ENCODE assay signal across 9 cellular contexts in genomic region chr10:128545216-128545615, GRCh38.
"Had no signal": no experiment of that assay in that cellular context is flagged by ENCODE, and none has a peak within 500 bp of the region (broad histone marks: within the 10 kb centered on the region; RNA-seq: fewer than 3 reads in every experiment).

No MANE protein-coding gene starts in this region.

- H3K4me3 ChIP-seq: K562 had no signal

- H3K4me1 Mint-ChIP-seq: IgD-negative memory B cell had no signal

- FAIRE-seq: HepG2, HTR-8/SVneo, K562 had no signal

- H3K27ac ChIP-seq: HL-60, KMS-11 had no signal

- DNase-seq: IMR-90, KBM-7, KG1 had no signal

- ATAC-seq: HepG2, K562 had no signal

- H3K36me3 Mint-ChIP-seq: IgD-negative memory B cell had no signal

- H3K4me2 ChIP-seq: KMS-11 had no signal

- H3K9ac ChIP-seq: KMS-11 had no signal

- H3K27ac Mint-ChIP-seq: IgD-negative memory B cell had no signal
